ENCODE assay signal across 9 cellular contexts in genomic region chr4:16079046-16079445, GRCh38. TPM values are rescaled to one million over a fixed set of nuclear protein-coding genes. Genes with fewer than 3 reads are reported as not detected.
A peak's percentile ranks its signal among the peaks of the same experiment; 100 is the strongest.
DNase-seq lines count a peak whose midpoint lies in the region; ATAC-seq and TF ChIP-seq lines count a peak whose summit lies in the region.
"Had no signal": no experiment of that assay in that cellular context is flagged by ENCODE, and none has a peak within 500 bp of the region (broad histone marks: within the 10 kb centered on the region; RNA-seq: fewer than 3 reads in every experiment).

No MANE protein-coding gene starts in this region.

- TF ChIP-seq CTCF in foreskin keratinocyte (conservative IDR thresholded peaks at IDR 0.05) = no peak

- POLR2A ChIA-PET in T-cell (lab: Charles Lee) = no interaction called here

- no peak overlapping the region for H3K4me3 Mint-ChIP-seq in T-cell

- peaks cover 49 to 66% of the 10 kb centered on the region in 2 donors for H3K27me3 Mint-ChIP-seq in T-cell

- H3K27ac Mint-ChIP-seq in T-cell = no peak overlapping the region

- no peaks in the 10 kb centered on the region for H3K4me1 ChIP-seq in foreskin keratinocyte

- peak; percentile 47 to 63 for DNase-seq in foreskin keratinocyte
- DNase-seq in NCI-H1417 (lab: John Stamatoyannopoulos, UW) = no peak
- no peak for DNase-seq in stimulated activated CD4-positive, alpha-beta T cell treated with anti-CD3 and anti-CD28 coated beads, Interleukin-12 subunit alpha, Interleukin-12 subunit beta, amount 100 ng/mL, for 4 hours
- DNase-seq in NCI-H446 treated with DMSO at 0.1 percent for 48 hours (lab: John Stamatoyannopoulos, UW) = no peak
- DNase-seq in T-cell = no peak
- DNase-seq: left cardiac atrium had no signal

- no peak overlapping the region for H3K27ac ChIP-seq in foreskin keratinocyte

- H3K9me3 Mint-ChIP-seq in T-cell = no peaks in the 10 kb centered on the region

- H3K36me3 Mint-ChIP-seq in T-cell = no peaks in the 10 kb centered on the region

- peaks cover 18 to 21% (median 19%) of the 10 kb centered on the region in 3 donors for H3K4me1 Mint-ChIP-seq in T-cell

- peaks cover 84% of the 10 kb centered on the region for H3K27me3 ChIP-seq in foreskin keratinocyte

- CTCF ChIA-PET in T-cell (lab: Charles Lee) = no interaction called here

- peak; percentile 78 for ATAC-seq in GM18511 (IDR thresholded peaks at IDR 0.05; ENCODE audit: unreplicated experiment)
- ATAC-seq in GM21515 (IDR thresholded peaks at IDR 0.05; ENCODE audit: unreplicated experiment) = peak; percentile 65
- peak; percentile 56 for ATAC-seq in HG03439 (IDR thresholded peaks at IDR 0.05; ENCODE audit: unreplicated experiment)
- peak; percentile 66 for ATAC-seq in foreskin keratinocyte
- ATAC-seq in T-cell (replicated peaks in 1 of 4) = no peak

RNA-seq across cellular contexts. Expression of gene PROM1, which starts 4.8 kb away (rescaled TPM):
- total RNA-seq in foreskin keratinocyte = not detected in 2 replicates
- not detected in 2 replicates for polyA plus RNA-seq in foreskin keratinocyte
- 1 to 10 TPM in 3 of 5 donors, under 1 TPM in 2; 0.38 to 2.0 (median 1.4) TPM for total RNA-seq in T-cell

Comparison
In these comparisons a context has a peak if more than half of its experiments do, and no peak if none do; other contexts are left out.
1. ATAC-seq: peak in GM18511 (single experiment), GM21515 (single experiment), HG03439 (single experiment) and foreskin keratinocyte (single experiment); none in T-cell (0 of 4).
2. DNase-seq: peak in foreskin keratinocyte (2 of 2); none in NCI-H1417 (0 of 3), stimulated activated CD4-positive, alpha-beta T cell treated with anti-CD3 and anti-CD28 coated beads, Interleukin-12 subunit alpha, Interleukin-12 subunit beta, amount 100 ng/mL, for 4 hours (single experiment), NCI-H446 treated with DMSO at 0.1 percent for 48 hours (single experiment) and T-cell (0 of 34).